ENCODE assay signal across 1 cellular context in the genomic region with DNA sequence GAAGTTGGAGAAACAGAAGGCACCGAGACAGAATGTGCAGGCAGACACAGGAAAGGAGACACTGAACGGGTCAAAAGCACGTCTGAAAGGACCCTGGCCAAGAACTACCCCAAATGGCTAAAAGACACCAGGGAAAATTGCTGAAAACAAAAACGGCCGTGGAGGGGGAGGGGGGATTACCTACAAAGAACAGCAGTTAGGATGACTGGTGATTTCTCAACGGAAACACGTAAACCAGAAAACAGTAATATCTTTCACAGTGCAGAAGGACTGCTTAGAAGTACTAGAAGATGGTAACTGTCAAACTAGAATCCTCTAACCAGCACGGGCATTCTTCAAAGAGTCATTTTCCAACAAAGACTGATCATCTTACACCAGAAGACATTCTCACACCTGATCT.
TF ChIP-seq lines count a peak whose summit lies in the region.

No MANE protein-coding gene starts in this region.

TF ChIP-seq in WTC11, 78 proteins besides CTCF, POLR2A, EP300 and RAD21 (continued from another document):
- TF ChIP-seq, protein P1, sequence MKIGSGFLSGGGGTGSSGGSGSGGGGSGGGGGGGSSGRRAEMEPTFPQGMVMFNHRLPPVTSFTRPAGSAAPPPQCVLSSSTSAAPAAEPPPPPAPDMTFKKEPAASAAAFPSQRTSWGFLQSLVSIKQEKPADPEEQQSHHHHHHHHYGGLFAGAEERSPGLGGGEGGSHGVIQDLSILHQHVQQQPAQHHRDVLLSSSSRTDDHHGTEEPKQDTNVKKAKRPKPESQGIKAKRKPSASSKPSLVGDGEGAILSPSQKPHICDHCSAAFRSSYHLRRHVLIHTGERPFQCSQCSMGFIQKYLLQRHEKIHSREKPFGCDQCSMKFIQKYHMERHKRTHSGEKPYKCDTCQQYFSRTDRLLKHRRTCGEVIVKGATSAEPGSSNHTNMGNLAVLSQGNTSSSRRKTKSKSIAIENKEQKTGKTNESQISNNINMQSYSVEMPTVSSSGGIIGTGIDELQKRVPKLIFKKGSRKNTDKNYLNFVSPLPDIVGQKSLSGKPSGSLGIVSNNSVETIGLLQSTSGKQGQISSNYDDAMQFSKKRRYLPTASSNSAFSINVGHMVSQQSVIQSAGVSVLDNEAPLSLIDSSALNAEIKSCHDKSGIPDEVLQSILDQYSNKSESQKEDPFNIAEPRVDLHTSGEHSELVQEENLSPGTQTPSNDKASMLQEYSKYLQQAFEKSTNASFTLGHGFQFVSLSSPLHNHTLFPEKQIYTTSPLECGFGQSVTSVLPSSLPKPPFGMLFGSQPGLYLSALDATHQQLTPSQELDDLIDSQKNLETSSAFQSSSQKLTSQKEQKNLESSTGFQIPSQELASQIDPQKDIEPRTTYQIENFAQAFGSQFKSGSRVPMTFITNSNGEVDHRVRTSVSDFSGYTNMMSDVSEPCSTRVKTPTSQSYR (CRISPR knock-in tag; IDR thresholded peaks at IDR 0.05) = no peak
- TF ChIP-seq, protein P2, sequence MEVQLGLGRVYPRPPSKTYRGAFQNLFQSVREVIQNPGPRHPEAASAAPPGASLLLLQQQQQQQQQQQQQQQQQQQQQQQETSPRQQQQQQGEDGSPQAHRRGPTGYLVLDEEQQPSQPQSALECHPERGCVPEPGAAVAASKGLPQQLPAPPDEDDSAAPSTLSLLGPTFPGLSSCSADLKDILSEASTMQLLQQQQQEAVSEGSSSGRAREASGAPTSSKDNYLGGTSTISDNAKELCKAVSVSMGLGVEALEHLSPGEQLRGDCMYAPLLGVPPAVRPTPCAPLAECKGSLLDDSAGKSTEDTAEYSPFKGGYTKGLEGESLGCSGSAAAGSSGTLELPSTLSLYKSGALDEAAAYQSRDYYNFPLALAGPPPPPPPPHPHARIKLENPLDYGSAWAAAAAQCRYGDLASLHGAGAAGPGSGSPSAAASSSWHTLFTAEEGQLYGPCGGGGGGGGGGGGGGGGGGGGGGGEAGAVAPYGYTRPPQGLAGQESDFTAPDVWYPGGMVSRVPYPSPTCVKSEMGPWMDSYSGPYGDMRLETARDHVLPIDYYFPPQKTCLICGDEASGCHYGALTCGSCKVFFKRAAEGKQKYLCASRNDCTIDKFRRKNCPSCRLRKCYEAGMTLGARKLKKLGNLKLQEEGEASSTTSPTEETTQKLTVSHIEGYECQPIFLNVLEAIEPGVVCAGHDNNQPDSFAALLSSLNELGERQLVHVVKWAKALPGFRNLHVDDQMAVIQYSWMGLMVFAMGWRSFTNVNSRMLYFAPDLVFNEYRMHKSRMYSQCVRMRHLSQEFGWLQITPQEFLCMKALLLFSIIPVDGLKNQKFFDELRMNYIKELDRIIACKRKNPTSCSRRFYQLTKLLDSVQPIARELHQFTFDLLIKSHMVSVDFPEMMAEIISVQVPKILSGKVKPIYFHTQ (CRISPR knock-in tag; IDR thresholded peaks at IDR 0.05) = no peak
- no peak for TF ChIP-seq ZNF423 (CRISPR knock-in tag; IDR thresholded peaks at IDR 0.05)
- TF ChIP-seq, protein P3, sequence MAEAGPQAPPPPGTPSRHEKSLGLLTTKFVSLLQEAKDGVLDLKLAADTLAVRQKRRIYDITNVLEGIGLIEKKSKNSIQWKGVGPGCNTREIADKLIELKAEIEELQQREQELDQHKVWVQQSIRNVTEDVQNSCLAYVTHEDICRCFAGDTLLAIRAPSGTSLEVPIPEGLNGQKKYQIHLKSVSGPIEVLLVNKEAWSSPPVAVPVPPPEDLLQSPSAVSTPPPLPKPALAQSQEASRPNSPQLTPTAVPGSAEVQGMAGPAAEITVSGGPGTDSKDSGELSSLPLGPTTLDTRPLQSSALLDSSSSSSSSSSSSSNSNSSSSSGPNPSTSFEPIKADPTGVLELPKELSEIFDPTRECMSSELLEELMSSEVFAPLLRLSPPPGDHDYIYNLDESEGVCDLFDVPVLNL (CRISPR knock-in tag; IDR thresholded peaks at IDR 0.05; ENCODE audit: borderline replicate concordance, low read depth) = no peak
- TF ChIP-seq, protein P4, sequence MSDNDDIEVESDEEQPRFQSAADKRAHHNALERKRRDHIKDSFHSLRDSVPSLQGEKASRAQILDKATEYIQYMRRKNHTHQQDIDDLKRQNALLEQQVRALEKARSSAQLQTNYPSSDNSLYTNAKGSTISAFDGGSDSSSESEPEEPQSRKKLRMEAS (CRISPR knock-in tag; IDR thresholded peaks at IDR 0.05) = no peak
- no peak for TF ChIP-seq ZNF263 (CRISPR knock-in tag; IDR thresholded peaks at IDR 0.05; ENCODE audit: low read depth)
- TF ChIP-seq, protein P5, sequence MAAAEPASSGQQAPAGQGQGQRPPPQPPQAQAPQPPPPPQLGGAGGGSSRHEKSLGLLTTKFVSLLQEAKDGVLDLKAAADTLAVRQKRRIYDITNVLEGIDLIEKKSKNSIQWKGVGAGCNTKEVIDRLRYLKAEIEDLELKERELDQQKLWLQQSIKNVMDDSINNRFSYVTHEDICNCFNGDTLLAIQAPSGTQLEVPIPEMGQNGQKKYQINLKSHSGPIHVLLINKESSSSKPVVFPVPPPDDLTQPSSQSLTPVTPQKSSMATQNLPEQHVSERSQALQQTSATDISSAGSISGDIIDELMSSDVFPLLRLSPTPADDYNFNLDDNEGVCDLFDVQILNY (CRISPR knock-in tag; IDR thresholded peaks at IDR 0.05) = no peak
- TF ChIP-seq, protein P6, sequence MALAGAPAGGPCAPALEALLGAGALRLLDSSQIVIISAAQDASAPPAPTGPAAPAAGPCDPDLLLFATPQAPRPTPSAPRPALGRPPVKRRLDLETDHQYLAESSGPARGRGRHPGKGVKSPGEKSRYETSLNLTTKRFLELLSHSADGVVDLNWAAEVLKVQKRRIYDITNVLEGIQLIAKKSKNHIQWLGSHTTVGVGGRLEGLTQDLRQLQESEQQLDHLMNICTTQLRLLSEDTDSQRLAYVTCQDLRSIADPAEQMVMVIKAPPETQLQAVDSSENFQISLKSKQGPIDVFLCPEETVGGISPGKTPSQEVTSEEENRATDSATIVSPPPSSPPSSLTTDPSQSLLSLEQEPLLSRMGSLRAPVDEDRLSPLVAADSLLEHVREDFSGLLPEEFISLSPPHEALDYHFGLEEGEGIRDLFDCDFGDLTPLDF (CRISPR knock-in tag; IDR thresholded peaks at IDR 0.05) = no peak
- no peak for TF ChIP-seq TP53 (CRISPR knock-in tag; IDR thresholded peaks at IDR 0.05)
TF ChIP-seq in WTC11: peak in this region for 0.
